ENCODE assay signal across 22 cellular contexts in genomic region chr15:68183886-68184285, GRCh38. TPM values are rescaled to one million over a fixed set of nuclear protein-coding genes. Genes with fewer than 3 reads are reported as not detected.
A peak's percentile ranks its signal among the peaks of the same experiment; 100 is the strongest.
DNase-seq lines count a peak whose midpoint lies in the region; ATAC-seq and TF ChIP-seq lines count a peak whose summit lies in the region.
"Had no signal": no experiment of that assay in that cellular context is flagged by ENCODE, and none has a peak within 500 bp of the region (broad histone marks: within the 10 kb centered on the region; RNA-seq: fewer than 3 reads in every experiment).

No MANE protein-coding gene starts in this region.

- CTCF ChIA-PET in A673 (lab: Charles Lee): no interaction called here

- H3K4me1 Mint-ChIP-seq in activated naive CD8-positive, alpha-beta T cell treated with anti-CD3 and anti-CD28 coated beads, Interleukin-2, amount 50 U/mL, for 24 hours: peaks cover 7% of the 10 kb centered on the region

- H3K9me3 ChIP-seq in A673 (ENCODE audit: low read depth, low read length, poor library complexity, severe bottlenecking): no peaks in the 10 kb centered on the region
- H3K9me3 ChIP-seq: lower lobe of right lung, pancreas, sigmoid colon had no signal

- intact Hi-C loops in A673 (cut with micrococcal nuclease; ENCODE audit: unreplicated experiment): no loop called here
- intact Hi-C loops in left colon (cut with DNase I, micrococcal nuclease): no loop called here

- POLR2A ChIA-PET in A673 (lab: Charles Lee; ENCODE audit: low non-redundant PET): no interaction called here

- peaks cover 23% of the 10 kb centered on the region for H3K36me3 ChIP-seq in A673 (ENCODE audit: insufficient read depth, low read length, poor library complexity, severe bottlenecking)

- H3K36me3 Mint-ChIP-seq in activated naive CD8-positive, alpha-beta T cell treated with anti-CD3 and anti-CD28 coated beads, Interleukin-2, amount 50 U/mL, for 24 hours (ENCODE audit: low read depth): peaks cover 48% of the 10 kb centered on the region

- no peaks in the 10 kb centered on the region for H3K9me3 Mint-ChIP-seq in activated naive CD8-positive, alpha-beta T cell treated with anti-CD3 and anti-CD28 coated beads, Interleukin-2, amount 50 U/mL, for 24 hours
- H3K9me3 Mint-ChIP-seq: dendritic cell treated with granulocyte-macrophage colony-stimulating factor and Interleukin-4, amounts not matched to agents 40 ng/mL and 50 ng/mL, for 4 days; IgD-negative memory B cell had no signal

- H3K4me1 ChIP-seq in A673 (ENCODE audit: insufficient read depth, low read length, poor library complexity, severe bottlenecking): peaks cover 19% of the 10 kb centered on the region

- no peak for ATAC-seq in activated naive CD8-positive, alpha-beta T cell treated with anti-CD3 and anti-CD28 coated beads, Interleukin-2, amount 50 U/mL, for 24 hours
- ATAC-seq in GM18502 (IDR thresholded peaks at IDR 0.05; ENCODE audit: poor library complexity, unreplicated experiment): no peak
- ATAC-seq in left colon: no peak
- no peak for ATAC-seq in GM19035 (IDR thresholded peaks at IDR 0.05; ENCODE audit: unreplicated experiment)
- ATAC-seq: lower lobe of right lung, pancreas, Right ventricle myocardium inferior had no signal

- BruUV-seq in A673 (replicated peaks; lab: Mats Ljungman, UMichigan): no TSS peak

- DNase-seq in A673 (ENCODE audit: low spot score) (peak; percentile 25), EH (ENCODE audit: low read depth) (peak; percentile 52), fibroblast of the aortic adventitia (ENCODE audit: low read depth) (peak; percentile 44), AML-193 (lab: John Stamatoyannopoulos, UW) (no peak), left colon (no peak)
- no peak for DNase-seq in activated naive CD8-positive, alpha-beta T cell treated with anti-CD3 and anti-CD28 coated beads, Interleukin-2, amount 50 U/mL, for 24 hours
- DNase-seq: activated gamma-delta T cell treated with Interleukin-2 at 50 U/mL for 16 hours; COR-L47; EL; lower lobe of right lung; MV-4-11; NCI-H2081; NCI-H524; pancreas; sigmoid colon; stimulated activated CD4-positive, alpha-beta T cell treated with anti-CD3 and anti-CD28 coated beads, Interleukin-2, amount 100 ng/mL, for 48 hours had no signal

- H3K27ac ChIP-seq in A673 (ENCODE audit: low read depth, low read length, poor library complexity, severe bottlenecking): peak overlapping the region; percentile 42
- H3K27ac ChIP-seq: lower lobe of right lung, pancreas had no signal

- no peaks in the 10 kb centered on the region for H3K27me3 ChIP-seq in A673 (replicated peaks; ENCODE audit: insufficient read depth, low read depth, low read length, poor library complexity)
- H3K27me3 ChIP-seq: pancreas, sigmoid colon had no signal

- peak overlapping the region; percentile 53 for H3K27ac Mint-ChIP-seq in activated naive CD8-positive, alpha-beta T cell treated with anti-CD3 and anti-CD28 coated beads, Interleukin-2, amount 50 U/mL, for 24 hours
- H3K27ac Mint-ChIP-seq: B cell; dendritic cell treated with granulocyte-macrophage colony-stimulating factor and Interleukin-4, amounts not matched to agents 40 ng/mL and 50 ng/mL, for 4 days; IgD-negative memory B cell had no signal

- no peak for TF ChIP-seq CTCF in A673 (conservative IDR thresholded peaks at IDR 0.05; ENCODE audit: low read depth, low read length)
- TF ChIP-seq CTCF in fibroblast of the aortic adventitia (IDR thresholded peaks at IDR 0.05; ENCODE audit: insufficient read depth, low read length): no peak

- H3K4me3 Mint-ChIP-seq in activated naive CD8-positive, alpha-beta T cell treated with anti-CD3 and anti-CD28 coated beads, Interleukin-2, amount 50 U/mL, for 24 hours: no peak overlapping the region
- H3K4me3 Mint-ChIP-seq: B cell; dendritic cell treated with granulocyte-macrophage colony-stimulating factor and Interleukin-4, amounts not matched to agents 40 ng/mL and 50 ng/mL, for 4 days; IgD-negative memory B cell had no signal

- H3K4me3 ChIP-seq in A673 (ENCODE audit: low read depth, low read length, poor library complexity, severe bottlenecking): no peak overlapping the region
- no peak overlapping the region for H3K4me3 ChIP-seq in fibroblast of the aortic adventitia (ENCODE audit: low read depth, low read length)
- H3K4me3 ChIP-seq: lower lobe of right lung, pancreas, sigmoid colon had no signal

- no peaks in the 10 kb centered on the region for H3K27me3 Mint-ChIP-seq in activated naive CD8-positive, alpha-beta T cell treated with anti-CD3 and anti-CD28 coated beads, Interleukin-2, amount 50 U/mL, for 24 hours
- H3K27me3 Mint-ChIP-seq: B cell; dendritic cell treated with granulocyte-macrophage colony-stimulating factor and Interleukin-4, amounts not matched to agents 40 ng/mL and 50 ng/mL, for 4 days; IgD-negative memory B cell had no signal

RNA-seq across cellular contexts. Expression of gene CALML4, which starts 21.2 kb away (rescaled TPM):
- total RNA-seq in A673 (2021): 9.1 and 13.8 TPM in 2 replicates
- 2.6 and 2.7 TPM in 2 replicates for total RNA-seq in fibroblast of the aortic adventitia (ENCODE audit: low replicate concordance)
- 100 to 1,000 TPM; 118 to 124 TPM for total RNA-seq in left colon

RNA-seq across cellular contexts. Expression of gene CLN6, which starts 45.6 kb away (rescaled TPM):
- total RNA-seq in A673 (2021) (75.4 and 84.7 TPM in 2 replicates), fibroblast of the aortic adventitia (ENCODE audit: low replicate concordance) (8.9 and 25.9 TPM in 2 replicates), left colon (10 to 100 TPM; 24.6 to 32.2 TPM)

Comparison
In these comparisons a context has a peak if more than half of its experiments do, and no peak if none do; other contexts are left out.
1. DNase-seq: peak in A673 (single experiment), EH (single experiment) and fibroblast of the aortic adventitia (single experiment); none in activated naive CD8-positive, alpha-beta T cell treated with anti-CD3 and anti-CD28 coated beads, Interleukin-2, amount 50 U/mL, for 24 hours (single experiment), AML-193 (0 of 2) and left colon (0 of 2).